ENCODE assay signal across 1 cellular context in genomic region chr15:96363692-96364091, GRCh38.
TF ChIP-seq lines count a peak whose summit lies in the region.

No MANE protein-coding gene starts in this region.

TF ChIP-seq in H1, 55 proteins besides CTCF, POLR2A, EP300 and RAD21:
- TF ChIP-seq USF2 (IDR thresholded peaks at IDR 0.05; ENCODE audit: low read length) (no peak), GABPA (IDR thresholded peaks at IDR 0.05; ENCODE audit: borderline replicate concordance, insufficient read depth, low read length) (no peak), KDM1A (IDR thresholded peaks at IDR 0.05; ENCODE audit: borderline replicate concordance, low read length) (no peak), SP1 (IDR thresholded peaks at IDR 0.05; ENCODE audit: low read depth, low read length) (no peak), EZH2 (IDR thresholded peaks at IDR 0.05; ENCODE audit: low read depth, low read length, severe bottlenecking) (peak; percentile 67), HDAC2 (IDR thresholded peaks at IDR 0.05; ENCODE audit: borderline replicate concordance in 1 of 2, low read depth in 2 of 2, low read length in 2 of 2) (no peak), MAFK (IDR thresholded peaks at IDR 0.05; ENCODE audit: low read depth, low read length) (no peak), SAP30 (IDR thresholded peaks at IDR 0.05; ENCODE audit: insufficient read depth, insufficient replicate concordance, low read length) (no peak), TBP (IDR thresholded peaks at IDR 0.05; ENCODE audit: low read depth, low read length) (no peak), RXRA (IDR thresholded peaks at IDR 0.05; ENCODE audit: insufficient read depth, low read depth, low read length) (no peak), CREB1 (IDR thresholded peaks at IDR 0.05) (no peak), RNF2 (IDR thresholded peaks at IDR 0.05; ENCODE audit: borderline replicate concordance, low read depth, low read length, missing control alignments, poor library complexity, severe bottlenecking) (peak; percentile 47), ZNF274 (IDR thresholded peaks at IDR 0.05; ENCODE audit: borderline replicate concordance, extremely low read depth, low read length) (no peak), BACH1 (IDR thresholded peaks at IDR 0.05; ENCODE audit: low read length) (no peak), EGR1 (IDR thresholded peaks at IDR 0.05; ENCODE audit: borderline replicate concordance, low read depth, low read length) (no peak), SUZ12 (IDR thresholded peaks at IDR 0.05; ENCODE audit: low read length) (peak; percentile 65; the same call in 1 of the 2 replicates), CBX8 (IDR thresholded peaks at IDR 0.05; ENCODE audit: borderline replicate concordance, low read depth, low read length) (no peak), TAF7 (optimal IDR thresholded peaks at IDR 0.05; ENCODE audit: borderline replicate concordance, low read depth, low read length) (no peak), SIX5 (IDR thresholded peaks at IDR 0.05; ENCODE audit: low read depth, low read length) (no peak), BRCA1 (IDR thresholded peaks at IDR 0.05; ENCODE audit: low read depth, low read length) (no peak), JUN (IDR thresholded peaks at IDR 0.05; ENCODE audit: low read depth, low read length) (no peak), BCL11A (IDR thresholded peaks at IDR 0.05; ENCODE audit: low read depth in 2 of 2, low read length in 2 of 2) (no peak), NRF1 (IDR thresholded peaks at IDR 0.05; ENCODE audit: low read depth, low read length) (no peak)
